ENCODE assay signal across 17 cellular contexts in the genomic region with DNA sequence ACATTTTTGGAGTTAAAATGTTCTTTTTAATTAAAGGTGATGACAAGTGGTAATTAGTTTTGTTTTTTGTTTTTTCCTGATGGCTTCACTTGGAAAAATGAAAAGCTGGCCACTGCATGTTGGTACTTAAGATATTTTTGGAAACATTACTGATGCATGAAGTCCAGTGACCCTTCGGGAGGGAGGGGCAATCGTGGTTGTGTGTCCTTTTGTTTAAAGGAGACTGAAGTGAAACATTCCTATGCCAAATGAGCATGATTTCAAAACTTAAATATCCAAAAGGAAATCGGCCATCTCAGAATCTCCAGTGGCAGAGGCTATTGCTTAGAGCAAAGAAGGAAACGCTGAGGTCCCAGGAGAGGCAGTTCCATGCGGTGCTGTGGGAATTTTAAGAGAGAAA. TPM values are rescaled to one million over a fixed set of nuclear protein-coding genes. Genes with fewer than 3 reads are reported as not detected.
DNase-seq lines count a peak whose midpoint lies in the region; ATAC-seq and TF ChIP-seq lines count a peak whose summit lies in the region.
"Had no signal": no experiment of that assay in that cellular context is flagged by ENCODE, and none has a peak within 500 bp of the region (broad histone marks: within the 10 kb centered on the region; RNA-seq: fewer than 3 reads in every experiment).

No MANE protein-coding gene starts in this region.

- intact Hi-C loops in Right ventricle myocardium superior (cut with DNase I) (no loop called here), left ventricle myocardium superior (cut with micrococcal nuclease) (no loop called here), aorta (cut with DNase I) (no loop called here)

- ATAC-seq in Right ventricle myocardium superior (ENCODE audit: poor library complexity) (peak; percentile 33), left ventricle myocardium superior (no peak), aorta (ENCODE audit: low FRiP score) (no peak), GM21723 (IDR thresholded peaks at IDR 0.05; ENCODE audit: unreplicated experiment) (no peak)
- ATAC-seq: activated T-cell treated with anti-CD3 and anti-CD28 coated beads, Interleukin-2, amount 50 U/mL, for 4 hours had no signal

- H3K9me3 ChIP-seq in parathyroid adenoma (ENCODE audit: control insufficient read depth, low read length) (no peaks in the 10 kb centered on the region), aorta (ENCODE audit: control insufficient read depth, low read length) (no peaks in the 10 kb centered on the region)

- peak overlapping the region; percentile 46 for H3K4me2 ChIP-seq in parathyroid adenoma (ENCODE audit: low read length)

- 3 to 8% methylated on average over 5 of the region's 5 CpGs for WGBS in aorta, 2 donors

- H3K4me3 ChIP-seq in parathyroid adenoma (ENCODE audit: low read depth, low read length), result peak overlapping the region; percentile 19
- no peak overlapping the region for H3K4me3 ChIP-seq in aorta (ENCODE audit: low read length in 2 of 2)
- no peak overlapping the region for H3K4me3 ChIP-seq in H7 (ENCODE audit: insufficient read depth, low read depth, low read length)

- H3K27me3 ChIP-seq in parathyroid adenoma (ENCODE audit: control insufficient read depth, insufficient read depth, low read length) (no peaks in the 10 kb centered on the region), aorta (ENCODE audit: control insufficient read depth in 1 of 2, insufficient read depth in 2 of 2, low read length in 1 of 2) (no peaks in the 10 kb centered on the region), H7 (ENCODE audit: control insufficient read depth, insufficient read depth, low read length) (no peaks in the 10 kb centered on the region)

- H3K9ac ChIP-seq in parathyroid adenoma, result no peak overlapping the region

- DNase-seq in Right ventricle myocardium superior (peak; percentile 50), left ventricle myocardium superior (no peak), fibroblast of peridontal ligament (ENCODE audit: extremely low read depth) (peak; percentile 71), aorta (peak in 1 of 2 donors; percentile 61), H7 (no peak), islet precursor cell (no peak)
- DNase-seq: 8988T; activated T-cell treated with anti-CD3 and anti-CD28 coated beads, Interleukin-2, amount 50 U/mL, for 4 hours; CD4-positive, alpha-beta memory T cell; central memory CD4-positive, alpha-beta T cell; GOT3; kidney glomerular epithelial cell; NCI-H1930; NCI-H524 treated with DMSO at 0.1 percent for 48 hours; stimulated activated CD4-positive, alpha-beta T cell treated with anti-CD3 and anti-CD28 coated beads, Interleukin-15, amount 100 ng/mL, for 24 hours had no signal

- peak overlapping the region; percentile 71 for H2AFZ ChIP-seq in parathyroid adenoma

- no peak for TF ChIP-seq CTCF in parathyroid adenoma (IDR thresholded peaks at IDR 0.05)

- H3K79me2 ChIP-seq in parathyroid adenoma, result no peaks in the 10 kb centered on the region

- H3K4me1 ChIP-seq in parathyroid adenoma, result peaks cover 23% of the 10 kb centered on the region
- H3K4me1 ChIP-seq in aorta (ENCODE audit: control insufficient read depth in 1 of 2, insufficient read depth in 2 of 2, low read length in 2 of 2), result peaks cover 8 to 12% of the 10 kb centered on the region in 2 donors

- H3K36me3 ChIP-seq in parathyroid adenoma (ENCODE audit: control insufficient read depth, insufficient read depth, low read length) (no peaks in the 10 kb centered on the region), aorta (ENCODE audit: control insufficient read depth in 1 of 2, insufficient read depth in 2 of 2, low read length in 1 of 2) (no peaks in the 10 kb centered on the region), H7 (replicated peaks; ENCODE audit: control insufficient read depth, insufficient read depth, low read length) (no peaks in the 10 kb centered on the region)

- H3K27ac ChIP-seq in parathyroid adenoma (peak overlapping the region; percentile 72), aorta (ENCODE audit: low read depth in 1 of 2, low read length in 2 of 2) (peak overlapping the region; percentile 48 to 82)

RNA-seq across cellular contexts. Expression of a gene that starts 20.1 kb away (rescaled TPM):
- total RNA-seq in Right ventricle myocardium superior (11.9 TPM), left ventricle myocardium superior (16.0 TPM), aorta (100 to 1,000 TPM; 209 to 363 TPM)
- 100 to 1,000 TPM in 1 of 2 donors, 10 to 100 TPM in 1; 40.4 to 247 TPM for polyA plus RNA-seq in aorta
- 1.3 and 2.0 TPM in 2 replicates for total RNA-seq in H7 (2014; rRNA removed; shearing (Covaris generic))

Comparison
In these comparisons a context has a peak if more than half of its experiments do, and no peak if none do; other contexts are left out.
1. DNase-seq: peak in Right ventricle myocardium superior (single experiment) and fibroblast of peridontal ligament (single experiment); none in left ventricle myocardium superior (single experiment), H7 (single experiment) and islet precursor cell (single experiment).
2. RNA of a gene that starts 20.1 kb away (total RNA-seq): 209 to 363 TPM in aorta; 16.0 TPM in left ventricle myocardium superior (single experiment), 11.9 TPM in Right ventricle myocardium superior (single experiment) and 1.3 to 2.0 TPM in H7; every median in the first group is over 10 times any median in the second.